8 cellular contexts compared by ENCODE assay signal in genomic region chr7:1457949-1458675, GRCh38. TPM values are rescaled to one million over a fixed set of nuclear protein-coding genes. Genes with fewer than 3 reads are reported as not detected.
DNase-seq lines count a peak whose midpoint lies in the region; ATAC-seq, FAIRE-seq and TF ChIP-seq lines count a peak whose summit lies in the region.

No MANE protein-coding gene starts in this region.

- H3K36me3 Mint-ChIP-seq in activated T-cell treated with anti-CD3 and anti-CD28 coated beads, Interleukin-2, amount 50 U/mL, for 72 hours (ENCODE audit: insufficient read depth in 2 of 2): no peaks in the 10 kb centered on the region
- H3K36me3 Mint-ChIP-seq in activated naive CD8-positive, alpha-beta T cell treated with anti-CD3 and anti-CD28 coated beads, Interleukin-2, amount 10 ng/mL, durations not matched to agents 7 days and 5 days: no peaks in the 10 kb centered on the region

- H3K4me1 Mint-ChIP-seq in activated T-cell treated with anti-CD3 and anti-CD28 coated beads, Interleukin-2, amount 50 U/mL, for 72 hours (ENCODE audit: low read depth): peaks cover 15% of the 10 kb centered on the region
- peaks cover 5% of the 10 kb centered on the region for H3K4me1 Mint-ChIP-seq in activated naive CD8-positive, alpha-beta T cell treated with anti-CD3 and anti-CD28 coated beads, Interleukin-2, amount 10 ng/mL, durations not matched to agents 7 days and 5 days

- no peak for FAIRE-seq in GM19239 (lab: Jason Lieb, UNC)

- H3K27me3 ChIP-seq in kidney epithelial cell (ENCODE audit: control insufficient read depth, insufficient read depth, low read length) (no peaks in the 10 kb centered on the region), tibial nerve (no peaks in the 10 kb centered on the region)

- no peak for TF ChIP-seq EP300 in tibial nerve (IDR thresholded peaks at IDR 0.05)

- ATAC-seq in activated T-cell treated with anti-CD3 and anti-CD28 coated beads, Interleukin-2, amount 50 U/mL, for 72 hours (replicated peaks in 1 of 2): no peak
- ATAC-seq in activated naive CD8-positive, alpha-beta T cell treated with anti-CD3 and anti-CD28 coated beads, Interleukin-2, amount 10 ng/mL, durations not matched to agents 7 days and 5 days (ENCODE audit: low read depth): no peak
- ATAC-seq in HG03469 (IDR thresholded peaks at IDR 0.05; ENCODE audit: unreplicated experiment): no peak

- H3K27ac Mint-ChIP-seq in activated T-cell treated with anti-CD3 and anti-CD28 coated beads, Interleukin-2, amount 50 U/mL, for 72 hours: no peak overlapping the region
- H3K27ac Mint-ChIP-seq in activated naive CD8-positive, alpha-beta T cell treated with anti-CD3 and anti-CD28 coated beads, Interleukin-2, amount 10 ng/mL, durations not matched to agents 7 days and 5 days: no peak overlapping the region

- H3K4me3 Mint-ChIP-seq in activated T-cell treated with anti-CD3 and anti-CD28 coated beads, Interleukin-2, amount 50 U/mL, for 72 hours: peak overlapping the region; percentile 29 to 87
- H3K4me3 Mint-ChIP-seq in activated naive CD8-positive, alpha-beta T cell treated with anti-CD3 and anti-CD28 coated beads, Interleukin-2, amount 10 ng/mL, durations not matched to agents 7 days and 5 days: peak overlapping the region; percentile 37

- no peak for DNase-seq in activated T-cell treated with anti-CD3 and anti-CD28 coated beads, Interleukin-2, amount 50 U/mL, for 72 hours
- DNase-seq in activated T-cell treated with anti-CD3 and anti-CD28 coated beads, Interleukin-2, amount 50 U/mL, for 48 hours: no peak
- no peak for DNase-seq in activated naive CD8-positive, alpha-beta T cell treated with anti-CD3 and anti-CD28 coated beads, Interleukin-2, amount 10 ng/mL, durations not matched to agents 7 days and 5 days
- DNase-seq in kidney epithelial cell (ENCODE audit: low read depth) (no peak), tibial nerve (ENCODE audit: low spot score in 2 of 2) (no peak), kidney tubule cell (ENCODE audit: low spot score) (no peak), GM19239 (ENCODE audit: insufficient read length, low spot score) (no peak)

- no peaks in the 10 kb centered on the region for H3K9me3 ChIP-seq in tibial nerve

- TF ChIP-seq CTCF in kidney epithelial cell (IDR thresholded peaks at IDR 0.05; ENCODE audit: insufficient read depth, low read length, poor library complexity, severe bottlenecking): no peak
- TF ChIP-seq CTCF in tibial nerve (IDR thresholded peaks at IDR 0.05): no peak

- H3K4me3 ChIP-seq in kidney epithelial cell (ENCODE audit: low read depth, low read length): peak overlapping the region; percentile 84
- H3K4me3 ChIP-seq in tibial nerve: peak overlapping the region; percentile 78 to 98 (median 88)

- POLR2A ChIA-PET in activated naive CD8-positive, alpha-beta T cell treated with anti-CD3 and anti-CD28 coated beads, Interleukin-2, amount 10 ng/mL, durations not matched to agents 7 days and 5 days (lab: Charles Lee): no interaction called here

- 19 to 24% methylated on average over 7 to 21 of the region's 23 CpGs for WGBS in tibial nerve, 2 donors

- H3K36me3 ChIP-seq in kidney epithelial cell (ENCODE audit: control insufficient read depth, insufficient read depth, low read length) (no peaks in the 10 kb centered on the region), tibial nerve (no peaks in the 10 kb centered on the region)

- H3K4me1 ChIP-seq in tibial nerve: peaks cover 0 to 94% (median 76%) of the 10 kb centered on the region in 4 donors

- H3K27me3 Mint-ChIP-seq in activated T-cell treated with anti-CD3 and anti-CD28 coated beads, Interleukin-2, amount 50 U/mL, for 72 hours (ENCODE audit: low read depth): no peaks in the 10 kb centered on the region
- peaks cover 8% of the 10 kb centered on the region for H3K27me3 Mint-ChIP-seq in activated naive CD8-positive, alpha-beta T cell treated with anti-CD3 and anti-CD28 coated beads, Interleukin-2, amount 10 ng/mL, durations not matched to agents 7 days and 5 days

- H3K27ac ChIP-seq in tibial nerve: peak overlapping the region; percentile 49 to 94 (median 86)

- TF ChIP-seq POLR2A in tibial nerve (IDR thresholded peaks at IDR 0.05): no peak

- no peaks in the 10 kb centered on the region for H3K9me3 Mint-ChIP-seq in activated T-cell treated with anti-CD3 and anti-CD28 coated beads, Interleukin-2, amount 50 U/mL, for 72 hours
- no peaks in the 10 kb centered on the region for H3K9me3 Mint-ChIP-seq in activated naive CD8-positive, alpha-beta T cell treated with anti-CD3 and anti-CD28 coated beads, Interleukin-2, amount 10 ng/mL, durations not matched to agents 7 days and 5 days

RNA-seq across cellular contexts. Expression of gene MICALL2, which starts 1.2 kb away (rescaled TPM):
- total RNA-seq in activated T-cell treated with anti-CD3 and anti-CD28 coated beads, Interleukin-2, amount 50 U/mL, for 72 hours: 1 to 10 TPM; 3.5 to 3.7 TPM
- 1 to 10 TPM; 2.8 to 3.9 TPM for total RNA-seq in activated naive CD8-positive, alpha-beta T cell treated with anti-CD3 and anti-CD28 coated beads, Interleukin-2, amount 10 ng/mL, durations not matched to agents 7 days and 5 days
- total RNA-seq in kidney epithelial cell: 13.5 and 14.7 TPM in 2 replicates
- 100 to 1,000 TPM in 2 of 4 donors, 10 to 100 TPM in 2; 67.6 to 153 (median 104) TPM for total RNA-seq in tibial nerve

RNA-seq across cellular contexts. Expression of gene INTS1, which starts 46.1 kb away (rescaled TPM):
- total RNA-seq in activated T-cell treated with anti-CD3 and anti-CD28 coated beads, Interleukin-2, amount 50 U/mL, for 72 hours: 10 to 100 TPM; 57.0 to 63.9 TPM
- total RNA-seq in activated naive CD8-positive, alpha-beta T cell treated with anti-CD3 and anti-CD28 coated beads, Interleukin-2, amount 10 ng/mL, durations not matched to agents 7 days and 5 days: 100 to 1,000 TPM; 110 to 115 TPM
- total RNA-seq in kidney epithelial cell (84.3 and 109 TPM in 2 replicates), tibial nerve (10 to 100 TPM; 45.7 to 81.6 (median 52.3) TPM)
